1 cellular context compared by ENCODE assay signal in the genomic region with DNA sequence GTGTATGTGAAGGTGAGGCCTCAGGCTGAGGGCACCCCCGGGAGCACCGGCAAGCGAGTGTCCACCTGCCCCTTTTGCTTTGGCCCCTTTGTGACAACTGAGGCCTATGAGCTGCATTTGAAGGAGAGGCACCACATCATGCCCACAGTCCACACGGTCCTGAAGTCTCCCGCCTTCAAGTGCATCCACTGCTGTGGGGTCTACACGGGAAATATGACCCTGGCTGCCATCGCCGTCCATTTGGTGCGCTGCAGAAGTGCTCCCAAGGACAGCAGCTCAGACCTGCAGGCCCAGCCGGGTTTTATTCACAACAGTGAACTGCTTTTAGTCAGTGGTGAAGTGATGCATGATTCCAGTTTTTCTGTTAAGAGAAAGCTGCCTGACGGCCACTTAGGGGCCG.
TF ChIP-seq lines count a peak whose summit lies in the region.

No MANE protein-coding gene starts in this region.

TF ChIP-seq in WTC11, 78 proteins besides CTCF, POLR2A, EP300 and RAD21:
- TF ChIP-seq, protein P1, sequence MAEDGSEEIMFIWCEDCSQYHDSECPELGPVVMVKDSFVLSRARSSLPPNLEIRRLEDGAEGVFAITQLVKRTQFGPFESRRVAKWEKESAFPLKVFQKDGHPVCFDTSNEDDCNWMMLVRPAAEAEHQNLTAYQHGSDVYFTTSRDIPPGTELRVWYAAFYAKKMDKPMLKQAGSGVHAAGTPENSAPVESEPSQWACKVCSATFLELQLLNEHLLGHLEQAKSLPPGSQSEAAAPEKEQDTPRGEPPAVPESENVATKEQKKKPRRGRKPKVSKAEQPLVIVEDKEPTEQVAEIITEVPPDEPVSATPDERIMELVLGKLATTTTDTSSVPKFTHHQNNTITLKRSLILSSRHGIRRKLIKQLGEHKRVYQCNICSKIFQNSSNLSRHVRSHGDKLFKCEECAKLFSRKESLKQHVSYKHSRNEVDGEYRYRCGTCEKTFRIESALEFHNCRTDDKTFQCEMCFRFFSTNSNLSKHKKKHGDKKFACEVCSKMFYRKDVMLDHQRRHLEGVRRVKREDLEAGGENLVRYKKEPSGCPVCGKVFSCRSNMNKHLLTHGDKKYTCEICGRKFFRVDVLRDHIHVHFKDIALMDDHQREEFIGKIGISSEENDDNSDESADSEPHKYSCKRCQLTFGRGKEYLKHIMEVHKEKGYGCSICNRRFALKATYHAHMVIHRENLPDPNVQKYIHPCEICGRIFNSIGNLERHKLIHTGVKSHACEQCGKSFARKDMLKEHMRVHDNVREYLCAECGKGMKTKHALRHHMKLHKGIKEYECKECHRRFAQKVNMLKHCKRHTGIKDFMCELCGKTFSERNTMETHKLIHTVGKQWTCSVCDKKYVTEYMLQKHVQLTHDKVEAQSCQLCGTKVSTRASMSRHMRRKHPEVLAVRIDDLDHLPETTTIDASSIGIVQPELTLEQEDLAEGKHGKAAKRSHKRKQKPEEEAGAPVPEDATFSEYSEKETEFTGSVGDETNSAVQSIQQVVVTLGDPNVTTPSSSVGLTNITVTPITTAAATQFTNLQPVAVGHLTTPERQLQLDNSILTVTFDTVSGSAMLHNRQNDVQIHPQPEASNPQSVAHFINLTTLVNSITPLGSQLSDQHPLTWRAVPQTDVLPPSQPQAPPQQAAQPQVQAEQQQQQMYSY (CRISPR knock-in tag; IDR thresholded peaks at IDR 0.05), result 0 out of 2 replicates have a peak, but pooled peaks have one; percentile 14
- TF ChIP-seq, protein P2, sequence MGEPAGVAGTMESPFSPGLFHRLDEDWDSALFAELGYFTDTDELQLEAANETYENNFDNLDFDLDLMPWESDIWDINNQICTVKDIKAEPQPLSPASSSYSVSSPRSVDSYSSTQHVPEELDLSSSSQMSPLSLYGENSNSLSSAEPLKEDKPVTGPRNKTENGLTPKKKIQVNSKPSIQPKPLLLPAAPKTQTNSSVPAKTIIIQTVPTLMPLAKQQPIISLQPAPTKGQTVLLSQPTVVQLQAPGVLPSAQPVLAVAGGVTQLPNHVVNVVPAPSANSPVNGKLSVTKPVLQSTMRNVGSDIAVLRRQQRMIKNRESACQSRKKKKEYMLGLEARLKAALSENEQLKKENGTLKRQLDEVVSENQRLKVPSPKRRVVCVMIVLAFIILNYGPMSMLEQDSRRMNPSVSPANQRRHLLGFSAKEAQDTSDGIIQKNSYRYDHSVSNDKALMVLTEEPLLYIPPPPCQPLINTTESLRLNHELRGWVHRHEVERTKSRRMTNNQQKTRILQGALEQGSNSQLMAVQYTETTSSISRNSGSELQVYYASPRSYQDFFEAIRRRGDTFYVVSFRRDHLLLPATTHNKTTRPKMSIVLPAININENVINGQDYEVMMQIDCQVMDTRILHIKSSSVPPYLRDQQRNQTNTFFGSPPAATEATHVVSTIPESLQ (CRISPR knock-in tag; IDR thresholded peaks at IDR 0.05), result no peak
